ENCODE assay signal across 1 cellular context in genomic region chr7:107622429-107622828, GRCh38.
TF ChIP-seq lines count a peak whose summit lies in the region.

No MANE protein-coding gene starts in this region.

TF ChIP-seq in WTC11, 78 proteins besides CTCF, POLR2A, EP300 and RAD21 (continued from another document):
- TF ChIP-seq HMGXB4 (CRISPR knock-in tag; IDR thresholded peaks at IDR 0.05), result no peak
